In genomic region chr22:39560127-39560526, GRCh38 we compare ENCODE assay signal across 20 cellular contexts. TPM values are rescaled to one million over a fixed set of nuclear protein-coding genes. Genes with fewer than 3 reads are reported as not detected.
"Had no signal": no experiment of that assay in that cellular context is flagged by ENCODE, and none has a peak within 500 bp of the region (broad histone marks: within the 10 kb centered on the region; RNA-seq: fewer than 3 reads in every experiment).

No MANE protein-coding gene starts in this region.

- H3K9me3 Mint-ChIP-seq: activated B cell treated with CpG ODN at 0.5 μM for 24 hours; activated naive CD4-positive, alpha-beta T cell treated with anti-CD3 and anti-CD28 coated beads, Interleukin-2, amount 10 ng/mL, durations not matched to agents 7 days and 5 days; natural killer cell had no signal

- H3K4me3 ChIP-seq: coronary artery, esophagus squamous epithelium, gastrocnemius medialis, upper lobe of right lung had no signal

- H3K36me3 ChIP-seq: esophagus squamous epithelium, gastrocnemius medialis, neutrophil, upper lobe of right lung had no signal

- H3K4me1 ChIP-seq: parathyroid adenoma had no signal

- H3K9me3 ChIP-seq: esophagus squamous epithelium, gastrocnemius medialis, neutrophil, upper lobe of right lung had no signal

- H3K4me3 Mint-ChIP-seq: activated B cell treated with CpG ODN at 0.5 μM for 24 hours; activated CD4-positive, alpha-beta T cell treated with anti-CD3 and anti-CD28 coated beads for 36 hours; activated naive CD4-positive, alpha-beta T cell treated with anti-CD3 and anti-CD28 coated beads, Interleukin-2, amount 10 ng/mL, durations not matched to agents 7 days and 5 days; natural killer cell had no signal

- H3K27ac ChIP-seq: coronary artery, esophagus squamous epithelium, gastrocnemius medialis, neutrophil, parathyroid adenoma, upper lobe of right lung had no signal

- ATAC-seq: activated CD4-positive, alpha-beta T cell treated with anti-CD3 and anti-CD28 coated beads for 36 hours; gastrocnemius medialis; natural killer cell; right cardiac atrium; stimulated activated naive CD8-positive, alpha-beta T cell treated with anti-CD3 and anti-CD28 coated beads, Interleukin-15, Interleukin-2, amounts not matched to agents 100 U/mL and 50 U/mL, for 24 hours had no signal

- H3K79me2 ChIP-seq: parathyroid adenoma had no signal

- H3K9ac ChIP-seq: parathyroid adenoma had no signal

- DNase-seq: activated B cell treated with CpG ODN at 0.5 μM for 24 hours; activated CD4-positive, alpha-beta T cell treated with anti-CD3 and anti-CD28 coated beads, Interleukin-2, amount 50 U/mL, for 4 hours; activated effector memory CD4-positive, alpha-beta T cell treated with anti-CD3 and anti-CD28 coated beads, Interleukin-2, amount 50 U/mL, for 16 hours; activated naive CD4-positive, alpha-beta T cell treated with anti-CD3 and anti-CD28 coated beads, Interleukin-2, amount 10 ng/mL, durations not matched to agents 7 days and 5 days; amygdala; esophagus squamous epithelium; gastrocnemius medialis; hypothalamus; left ventricle myocardium superior; midbrain; natural killer cell; right cardiac atrium; stimulated activated CD4-positive, alpha-beta T cell treated with anti-CD3 and anti-CD28 coated beads, Interleukin-4, amount 100 ng/mL, for 24 hours; upper lobe of right lung had no signal

- H3K36me3 Mint-ChIP-seq: activated naive CD4-positive, alpha-beta T cell treated with anti-CD3 and anti-CD28 coated beads, Interleukin-2, amount 10 ng/mL, durations not matched to agents 7 days and 5 days; natural killer cell had no signal

- H3K27ac Mint-ChIP-seq: activated B cell treated with CpG ODN at 0.5 μM for 24 hours; activated CD4-positive, alpha-beta T cell treated with anti-CD3 and anti-CD28 coated beads for 36 hours; activated naive CD4-positive, alpha-beta T cell treated with anti-CD3 and anti-CD28 coated beads, Interleukin-2, amount 10 ng/mL, durations not matched to agents 7 days and 5 days; natural killer cell had no signal

- H2AFZ ChIP-seq: parathyroid adenoma had no signal

RNA-seq across cellular contexts. Expression of gene CACNA1I, which starts 10.4 kb away (rescaled TPM):
- total RNA-seq: activated B cell treated with CpG ODN at 0.5 μM for 24 hours, bronchial epithelial cell, gastrocnemius medialis, left ventricle myocardium superior had no signal
